16 cellular contexts compared by ENCODE assay signal in genomic region chr4:52996261-52997131, GRCh38.
DNase-seq lines count a peak whose midpoint lies in the region; ATAC-seq, FAIRE-seq and TF ChIP-seq lines count a peak whose summit lies in the region.
"Had no signal": no experiment of that assay in that cellular context is flagged by ENCODE, and none has a peak within 500 bp of the region (broad histone marks: within the 10 kb centered on the region; RNA-seq: fewer than 3 reads in every experiment).

No MANE protein-coding gene starts in this region.

- H3K36me3 Mint-ChIP-seq in astrocyte (ENCODE audit: low read depth, unreplicated experiment): peaks cover 3% of the 10 kb centered on the region
- peaks cover 3% of the 10 kb centered on the region for H3K36me3 Mint-ChIP-seq in activated CD4-positive, alpha-beta T cell treated with anti-CD3 and anti-CD28 coated beads for 36 hours (ENCODE audit: low read depth)

- H4K20me1 ChIP-seq in astrocyte (ENCODE audit: insufficient read depth, low read length): no peaks in the 10 kb centered on the region

- H3K36me3 ChIP-seq in astrocyte (ENCODE audit: insufficient read depth, low read length) (no peaks in the 10 kb centered on the region), psoas muscle (ENCODE audit: insufficient read depth in 1 of 2, low read depth in 1 of 2) (no peaks in the 10 kb centered on the region)
- H3K36me3 ChIP-seq: WERI-Rb-1 had no signal

- peaks cover 8% of the 10 kb centered on the region for H3K4me1 ChIP-seq in astrocyte (ENCODE audit: insufficient read depth, low read length)
- no peaks in the 10 kb centered on the region for H3K4me1 ChIP-seq in psoas muscle

- H3K4me3 ChIP-seq in astrocyte (ENCODE audit: insufficient read depth, low read depth, low read length) (no peak overlapping the region), psoas muscle (no peak overlapping the region)
- H3K4me3 ChIP-seq: GM23338 had no signal

- WGBS in psoas muscle, 3 donors: 30 to 48% (median 32%) methylated on average over 7 of the region's 7 CpGs

- CTCF ChIA-PET in activated CD4-positive, alpha-beta T cell treated with anti-CD3 and anti-CD28 coated beads for 36 hours (lab: Charles Lee): interaction anchor here (0.7 kb wide), 1 partner anchor 1237 kb away, joined by 3 read pairs; no protein-coding TSS in a partner anchor

- no peak overlapping the region for H3K4me3 Mint-ChIP-seq in astrocyte (ENCODE audit: unreplicated experiment)
- no peak overlapping the region for H3K4me3 Mint-ChIP-seq in activated CD4-positive, alpha-beta T cell treated with anti-CD3 and anti-CD28 coated beads for 36 hours
- H3K4me3 Mint-ChIP-seq: central memory CD8-positive, alpha-beta T cell; GM23338 had no signal

- H3K4me2 ChIP-seq in astrocyte (ENCODE audit: low read length): peak overlapping the region; percentile 26
- H3K4me2 ChIP-seq: GM23338 had no signal

- H3K9me3 ChIP-seq in astrocyte (ENCODE audit: insufficient read depth, low read depth, low read length): no peaks in the 10 kb centered on the region
- no peaks in the 10 kb centered on the region for H3K9me3 ChIP-seq in psoas muscle

- ATAC-seq in left cardiac atrium: peak; percentile 71 to 78
- ATAC-seq in psoas muscle: peak in 3 of 4 donors; percentile 53 to 72 (median 66)
- ATAC-seq in activated CD4-positive, alpha-beta T cell treated with anti-CD3 and anti-CD28 coated beads for 36 hours: no peak
- no peak for ATAC-seq in HG03196 (IDR thresholded peaks at IDR 0.05; ENCODE audit: unreplicated experiment)
- ATAC-seq: GM23338, Panc1 had no signal

- no peak overlapping the region for H2AFZ ChIP-seq in astrocyte (ENCODE audit: low read depth, low read length)
- H2AFZ ChIP-seq: GM23338 had no signal

- H3K27me3 ChIP-seq in astrocyte (ENCODE audit: insufficient read depth, low read length) (no peaks in the 10 kb centered on the region), psoas muscle (ENCODE audit: insufficient read depth in 3 of 3, low read length in 2 of 3) (no peaks in the 10 kb centered on the region)

- H3K9me3 Mint-ChIP-seq in astrocyte (ENCODE audit: unreplicated experiment): peaks cover 6% of the 10 kb centered on the region
- no peaks in the 10 kb centered on the region for H3K9me3 Mint-ChIP-seq in activated CD4-positive, alpha-beta T cell treated with anti-CD3 and anti-CD28 coated beads for 36 hours (ENCODE audit: low read depth)
- H3K9me3 Mint-ChIP-seq: central memory CD8-positive, alpha-beta T cell had no signal

- intact Hi-C loops in left cardiac atrium (cut with DNase I): no loop called here
- intact Hi-C loops in psoas muscle (cut with DNase I): no loop called here
- intact Hi-C loops in activated CD4-positive, alpha-beta T cell treated with anti-CD3 and anti-CD28 coated beads for 36 hours (cut with DNase I, micrococcal nuclease): no loop called here

- H3K9ac ChIP-seq in astrocyte (ENCODE audit: low read length): no peak overlapping the region

- TF ChIP-seq CTCF in astrocyte (IDR thresholded peaks at IDR 0.05; ENCODE audit: insufficient read depth, low read depth, low read length) (no peak), psoas muscle (IDR thresholded peaks at IDR 0.05) (no peak)

- POLR2A ChIA-PET in activated CD4-positive, alpha-beta T cell treated with anti-CD3 and anti-CD28 coated beads for 36 hours (lab: Charles Lee): no interaction called here

- DNase-seq in AG20443 (ENCODE audit: low spot score): peak; percentile 65
- DNase-seq in astrocyte (ENCODE audit: low read depth): peak; percentile 61
- DNase-seq in left cardiac atrium: peak; percentile 53
- peak; percentile 16 to 48 for DNase-seq in psoas muscle
- no peak for DNase-seq in SHP77 treated with DMSO at 0.1 percent for 48 hours (lab: John Stamatoyannopoulos, UW)
- no peak for DNase-seq in activated CD4-positive, alpha-beta T cell treated with anti-CD3 and anti-CD28 coated beads for 36 hours
- no peak for DNase-seq in GM19239 (ENCODE audit: insufficient read length, low spot score)
- DNase-seq: KBM-7; NCI-H2171; stimulated activated CD4-positive, alpha-beta T cell treated with anti-CD3 and anti-CD28 coated beads, Interleukin-12 subunit alpha, Interleukin-12 subunit beta, amount 100 ng/mL, for 4 hours; stimulated activated CD8-positive, alpha-beta memory T cell treated with anti-CD3 and anti-CD28 coated beads, Interleukin-4, amount 100 ng/mL, for 48 hours; WERI-Rb-1 had no signal

- no peak overlapping the region for H3K27ac Mint-ChIP-seq in astrocyte (ENCODE audit: unreplicated experiment)
- H3K27ac Mint-ChIP-seq in activated CD4-positive, alpha-beta T cell treated with anti-CD3 and anti-CD28 coated beads for 36 hours: no peak overlapping the region
- H3K27ac Mint-ChIP-seq: GM23338 had no signal

- FAIRE-seq in astrocyte (lab: Jason Lieb, UNC) (no peak), GM19239 (lab: Jason Lieb, UNC) (no peak)

- no peaks in the 10 kb centered on the region for H3K27me3 Mint-ChIP-seq in astrocyte (ENCODE audit: low read depth, unreplicated experiment)
- H3K27me3 Mint-ChIP-seq in activated CD4-positive, alpha-beta T cell treated with anti-CD3 and anti-CD28 coated beads for 36 hours: no peaks in the 10 kb centered on the region
- H3K27me3 Mint-ChIP-seq: central memory CD8-positive, alpha-beta T cell had no signal

- no peak overlapping the region for H3K27ac ChIP-seq in astrocyte (ENCODE audit: low read depth, low read length)
- no peak overlapping the region for H3K27ac ChIP-seq in psoas muscle
- H3K27ac ChIP-seq: WERI-Rb-1 had no signal

- peaks cover 19% of the 10 kb centered on the region for H3K4me1 Mint-ChIP-seq in astrocyte (ENCODE audit: low read depth, unreplicated experiment)
- H3K4me1 Mint-ChIP-seq in activated CD4-positive, alpha-beta T cell treated with anti-CD3 and anti-CD28 coated beads for 36 hours: no peaks in the 10 kb centered on the region
- H3K4me1 Mint-ChIP-seq: central memory CD8-positive, alpha-beta T cell; GM23338 had no signal

- H3K79me2 ChIP-seq in astrocyte (ENCODE audit: insufficient read depth, low read length): no peaks in the 10 kb centered on the region

Comparison
In these comparisons a context has a peak if more than half of its experiments do, and no peak if none do; other contexts are left out.
1. DNase-seq: peak in AG20443 (single experiment), astrocyte (single experiment), left cardiac atrium (single experiment) and psoas muscle (2 of 2); none in SHP77 treated with DMSO at 0.1 percent for 48 hours (single experiment), activated CD4-positive, alpha-beta T cell treated with anti-CD3 and anti-CD28 coated beads for 36 hours (single experiment) and GM19239 (single experiment).
2. ATAC-seq: peak in left cardiac atrium (2 of 2) and psoas muscle (3 of 4); none in activated CD4-positive, alpha-beta T cell treated with anti-CD3 and anti-CD28 coated beads for 36 hours (single experiment) and HG03196 (single experiment).